1 cellular context compared by ENCODE assay signal in genomic region chr2:64062840-64063239, GRCh38.
A peak's percentile ranks its signal among the peaks of the same experiment; 100 is the strongest.
TF ChIP-seq lines count a peak whose summit lies in the region.

No MANE protein-coding gene starts in this region.

TF ChIP-seq in endothelial cell of umbilical vein, 7 proteins besides CTCF, POLR2A, EP300 and RAD21:
- TF ChIP-seq GATA2 (IDR thresholded peaks at IDR 0.05; ENCODE audit: insufficient read depth, insufficient read length, low read depth, low read length) (no peak), FOS (IDR thresholded peaks at IDR 0.05; ENCODE audit: borderline replicate concordance, insufficient read depth, low read length) (peak; percentile 43)
